30 cellular contexts compared by ENCODE assay signal in genomic region chr7:79681454-79681853, GRCh38.
"Had no signal": no experiment of that assay in that cellular context is flagged by ENCODE, and none has a peak within 500 bp of the region (broad histone marks: within the 10 kb centered on the region; RNA-seq: fewer than 3 reads in every experiment).

No MANE protein-coding gene starts in this region.

- DNase-seq: kidney glomerular epithelial cell; left cardiac atrium; left lung; lower lobe of right lung; mammary epithelial cell; mesenchymal stem cell; naive thymus-derived CD4-positive, alpha-beta T cell; occipital lobe; retina; right cardiac atrium; stimulated activated CD4-positive, alpha-beta T cell treated with anti-CD3 and anti-CD28 coated beads, Interleukin-12 subunit alpha, Interleukin-12 subunit beta, amount 100 ng/mL, for 4 hours; stimulated activated CD4-positive, alpha-beta T cell treated with anti-CD3 and anti-CD28 coated beads, Interleukin-15, amount 100 ng/mL, for 24 hours; stimulated activated CD4-positive, alpha-beta T cell treated with anti-CD3 and anti-CD28 coated beads, Interleukin-2, amount 100 ng/mL, for 24 hours; stimulated activated CD4-positive, alpha-beta T cell treated with anti-CD3 and anti-CD28 coated beads, Interleukin-4, amount 100 ng/mL, for 1 hour; stimulated activated naive B cell treated with anti-CD40 and anti-IgM and Interleukin-4, amounts not matched to agents 10 μg/mL and 1 μg/mL and 100 μg/mL, for 72 hours; stimulated activated naive CD8-positive, alpha-beta T cell treated with anti-CD3 and anti-CD28 coated beads, Interleukin-15, Interleukin-2, amounts not matched to agents 100 U/mL and 50 U/mL, for 24 hours; stomach; testis; thyroid gland; transverse colon; upper lobe of left lung had no signal

- H3K27me3 ChIP-seq: hepatocyte, left lung, neutrophil, stomach, testis, thyroid gland, transverse colon, upper lobe of left lung, vagina had no signal

- H3K36me3 Mint-ChIP-seq: naive thymus-derived CD4-positive, alpha-beta T cell; stimulated activated naive B cell treated with anti-CD40 and anti-IgM and Interleukin-4, amounts not matched to agents 10 μg/mL and 1 μg/mL and 100 μg/mL, for 72 hours had no signal

- H3K27ac Mint-ChIP-seq: naive thymus-derived CD4-positive, alpha-beta T cell; natural killer cell treated with Interleukin-12 subunit alpha and Interleukin-12 subunit beta and Interleukin-15 and Interleukin-18, amount 100 ng/mL, for 72 hours; stimulated activated naive B cell treated with anti-CD40 and anti-IgM and Interleukin-4, amounts not matched to agents 10 μg/mL and 1 μg/mL and 100 μg/mL, for 72 hours had no signal

- H3K4me3 ChIP-seq: hepatocyte, left lung, lower lobe of right lung, prostate gland, skin epidermis, stomach, testis, thyroid gland, transverse colon, upper lobe of left lung, vagina had no signal

- H3K9me3 ChIP-seq: left lung, lower lobe of right lung, neutrophil, prostate gland, testis, thyroid gland, transverse colon, upper lobe of left lung, vagina had no signal

- H3K27ac ChIP-seq: hepatocyte, left lung, lower lobe of right lung, neutrophil, prostate gland, skin epidermis, stomach, testis, thyroid gland, transverse colon, upper lobe of left lung, vagina had no signal

- H3K4me2 ChIP-seq: hepatocyte had no signal

- H3K79me2 ChIP-seq: hepatocyte had no signal

- H3K9me3 Mint-ChIP-seq: neural crest cell had no signal

- H3K36me3 ChIP-seq: left lung, lower lobe of right lung, neutrophil, prostate gland, stomach, thyroid gland, transverse colon, upper lobe of left lung, vagina had no signal

- H3K4me3 Mint-ChIP-seq: naive thymus-derived CD4-positive, alpha-beta T cell; natural killer cell treated with Interleukin-12 subunit alpha and Interleukin-12 subunit beta and Interleukin-15 and Interleukin-18, amount 100 ng/mL, for 72 hours; neural crest cell; stimulated activated naive B cell treated with anti-CD40 and anti-IgM and Interleukin-4, amounts not matched to agents 10 μg/mL and 1 μg/mL and 100 μg/mL, for 72 hours had no signal

- ATAC-seq: left cardiac atrium; left lung; lower lobe of right lung; naive thymus-derived CD4-positive, alpha-beta T cell; natural killer cell treated with Interleukin-12 subunit alpha and Interleukin-12 subunit beta and Interleukin-15 and Interleukin-18, amount 100 ng/mL, for 72 hours; right cardiac atrium; sciatic nerve; stimulated activated naive B cell treated with anti-CD40 and anti-IgM and Interleukin-4, amounts not matched to agents 10 μg/mL and 1 μg/mL and 100 μg/mL, for 72 hours; stimulated activated naive CD8-positive, alpha-beta T cell treated with anti-CD3 and anti-CD28 coated beads, Interleukin-15, Interleukin-2, amounts not matched to agents 100 U/mL and 50 U/mL, for 24 hours had no signal

- FAIRE-seq: keratinocyte had no signal

- H2AFZ ChIP-seq: hepatocyte had no signal

- H3K27me3 Mint-ChIP-seq: naive thymus-derived CD4-positive, alpha-beta T cell; natural killer cell treated with Interleukin-12 subunit alpha and Interleukin-12 subunit beta and Interleukin-15 and Interleukin-18, amount 100 ng/mL, for 72 hours; stimulated activated naive B cell treated with anti-CD40 and anti-IgM and Interleukin-4, amounts not matched to agents 10 μg/mL and 1 μg/mL and 100 μg/mL, for 72 hours had no signal

- H3K4me1 Mint-ChIP-seq: naive thymus-derived CD4-positive, alpha-beta T cell; neural crest cell; stimulated activated naive B cell treated with anti-CD40 and anti-IgM and Interleukin-4, amounts not matched to agents 10 μg/mL and 1 μg/mL and 100 μg/mL, for 72 hours had no signal

- H3K4me1 ChIP-seq: left lung, lower lobe of right lung, prostate gland, stomach, testis, thyroid gland, transverse colon, upper lobe of left lung, vagina had no signal
